8 cellular contexts compared by ENCODE assay signal in genomic region chr10:89700914-89701237, GRCh38. TPM values are rescaled to one million over a fixed set of nuclear protein-coding genes. Genes with fewer than 3 reads are reported as not detected.
DNase-seq lines count a peak whose midpoint lies in the region; ATAC-seq and TF ChIP-seq lines count a peak whose summit lies in the region.

No MANE protein-coding gene starts in this region.

- H3K27ac ChIP-seq in H9 (ENCODE audit: insufficient read length, low read depth, low read length) (peak overlapping the region; percentile 59), hepatocyte (peak overlapping the region; percentile 86), skeletal muscle tissue (ENCODE audit: low read depth, low read length) (peak overlapping the region; percentile 83)

- no peak for DNase-seq in H9
- DNase-seq in activated CD4-positive, alpha-beta memory T cell treated with anti-CD3 and anti-CD28 coated beads, Interleukin-2, amount 10 ng/mL, durations not matched to agents 7 days and 5 days, result no peak
- DNase-seq in hepatocyte (ENCODE audit: low spot score), result no peak
- no peak for DNase-seq in KBM-7

- H3K27me3 ChIP-seq in H9 (ENCODE audit: insufficient read depth, low read length) (no peaks in the 10 kb centered on the region), hepatocyte (no peaks in the 10 kb centered on the region), skeletal muscle tissue (ENCODE audit: control insufficient read depth in 3 of 3, insufficient read depth in 3 of 3, low read length in 3 of 3) (no peaks in the 10 kb centered on the region)

- peak overlapping the region; percentile 61 for H3K4me2 ChIP-seq in H9 (ENCODE audit: insufficient read depth, insufficient read length, low read length)
- peak overlapping the region; percentile 74 for H3K4me2 ChIP-seq in hepatocyte

- no peaks in the 10 kb centered on the region for H3K23me2 ChIP-seq in H9 (ENCODE audit: insufficient read length, low read depth, low read length, poor library complexity, severe bottlenecking)

- H2AK5ac ChIP-seq in H9 (ENCODE audit: insufficient read length, low read length), result no peak overlapping the region

- no peaks in the 10 kb centered on the region for H3K36me3 ChIP-seq in hepatocyte (replicated peaks; ENCODE audit: insufficient read depth, low read depth)
- no peaks in the 10 kb centered on the region for H3K36me3 ChIP-seq in skeletal muscle tissue (ENCODE audit: control insufficient read depth in 3 of 3, insufficient read depth in 3 of 3, low read length in 3 of 3)

- H3K9me2 ChIP-seq in hepatocyte (replicated peaks; ENCODE audit: insufficient read depth), result no peaks in the 10 kb centered on the region

- H3K23ac ChIP-seq in H9 (ENCODE audit: insufficient read length, low read depth, low read length), result no peak overlapping the region

- H3K4me1 ChIP-seq in H9 (ENCODE audit: insufficient read depth, low read length) (no peaks in the 10 kb centered on the region; the same call in 1 of the 2 replicates), hepatocyte (ENCODE audit: insufficient read depth) (no peaks in the 10 kb centered on the region), skeletal muscle tissue (ENCODE audit: control insufficient read depth in 3 of 3, insufficient read depth in 3 of 3, low read length in 3 of 3) (peaks cover 7 to 12% (median 9%) of the 10 kb centered on the region in 3 donors)

- H2BK20ac ChIP-seq in H9 (ENCODE audit: low read depth, low read length, poor library complexity, severe bottlenecking), result no peak overlapping the region

- no peaks in the 10 kb centered on the region for H3K27me3 Mint-ChIP-seq in H9 (ENCODE audit: low read depth)
- H3K27me3 Mint-ChIP-seq in activated CD4-positive, alpha-beta memory T cell treated with anti-CD3 and anti-CD28 coated beads, Interleukin-2, amount 10 ng/mL, durations not matched to agents 7 days and 5 days, result no peaks in the 10 kb centered on the region

- H3K9me3 ChIP-seq in H9 (ENCODE audit: control insufficient read depth, low read depth, low read length) (no peaks in the 10 kb centered on the region), hepatocyte (ENCODE audit: low read depth) (no peaks in the 10 kb centered on the region), skeletal muscle tissue (ENCODE audit: control insufficient read depth in 3 of 3, low read length in 3 of 3) (no peaks in the 10 kb centered on the region)

- POLR2A ChIA-PET in activated CD4-positive, alpha-beta memory T cell treated with anti-CD3 and anti-CD28 coated beads, Interleukin-2, amount 10 ng/mL, durations not matched to agents 7 days and 5 days (lab: Charles Lee), result interaction anchor here (0.8 to 2.1 kb wide), 37 partner anchors 9 to 1829 kb away, joined by 3 to 43 read pairs (median 4); partner anchors contain the start of genes FAS, IFIT1, IFIT5 and LIPA

- H4K8ac ChIP-seq in H9 (replicated peaks; ENCODE audit: insufficient read length, low read depth, low read length), result no peak overlapping the region

- peak overlapping the region; percentile 84 for H3K18ac ChIP-seq in H9 (ENCODE audit: insufficient read length, low read depth, low read length)

- no peak overlapping the region for H3T11ph ChIP-seq in H9 (ENCODE audit: low read length)

- H3K14ac ChIP-seq in H9 (ENCODE audit: insufficient read depth, low read length), result peak overlapping the region; percentile 94

- no peak overlapping the region for H3K56ac ChIP-seq in H9 (ENCODE audit: insufficient read length, low read depth, low read length)

- peak overlapping the region; percentile 99 to 100 (median 99) for H3K27ac Mint-ChIP-seq in H9
- peak overlapping the region; percentile 98 for H3K27ac Mint-ChIP-seq in activated CD4-positive, alpha-beta memory T cell treated with anti-CD3 and anti-CD28 coated beads, Interleukin-2, amount 10 ng/mL, durations not matched to agents 7 days and 5 days

- no peak for TF ChIP-seq CTCF in H9 (conservative IDR thresholded peaks at IDR 0.05)
- TF ChIP-seq CTCF in hepatocyte (IDR thresholded peaks at IDR 0.05; ENCODE audit: poor library complexity), result no peak

- peaks cover 4% of the 10 kb centered on the region for H3K79me1 ChIP-seq in H9 (ENCODE audit: insufficient read depth, low read depth, low read length, poor library complexity, severe bottlenecking)

- H2AFZ ChIP-seq in H9 (ENCODE audit: low read length) (no peak overlapping the region), hepatocyte (peak overlapping the region; percentile 53)

- H3K79me2 ChIP-seq in H9 (ENCODE audit: insufficient read depth, low read length), result peaks cover 32% of the 10 kb centered on the region; the same call in 1 of the 2 replicates
- peaks cover 42% of the 10 kb centered on the region for H3K79me2 ChIP-seq in hepatocyte

- H3K4ac ChIP-seq in H9 (ENCODE audit: low read depth, low read length), result no peak overlapping the region

- peak overlapping the region; percentile 97 to 100 for H3K4me3 Mint-ChIP-seq in H9
- H3K4me3 Mint-ChIP-seq in activated CD4-positive, alpha-beta memory T cell treated with anti-CD3 and anti-CD28 coated beads, Interleukin-2, amount 10 ng/mL, durations not matched to agents 7 days and 5 days, result peak overlapping the region; percentile 99

- peaks cover 38 to 44% of the 10 kb centered on the region in 2 experiments for H3K4me1 Mint-ChIP-seq in H9
- H3K4me1 Mint-ChIP-seq in activated CD4-positive, alpha-beta memory T cell treated with anti-CD3 and anti-CD28 coated beads, Interleukin-2, amount 10 ng/mL, durations not matched to agents 7 days and 5 days, result peaks cover 39% of the 10 kb centered on the region

- H4K20me1 ChIP-seq in H9 (ENCODE audit: control insufficient read depth, insufficient read depth, insufficient read length) (no peaks in the 10 kb centered on the region), hepatocyte (ENCODE audit: insufficient read depth, poor library complexity, severe bottlenecking) (no peaks in the 10 kb centered on the region)

- WGBS in H9 (ENCODE audit: extremely low coverage, insufficient read length, low lambda C conversion rate), result no CpG with 5 or more reads among the region's 7 CpGs
- WGBS in hepatocyte (ENCODE audit: low lambda C conversion rate, missing lambda C conversion rate), result 2% methylated on average over 7 of the region's 7 CpGs

- no peak for TF ChIP-seq POLR2A in GM18505 (IDR thresholded peaks at IDR 0.05; ENCODE audit: borderline replicate concordance, extremely low read depth, insufficient read depth, insufficient read length)

- no peak overlapping the region for H2BK120ac ChIP-seq in H9 (ENCODE audit: low read depth, low read length, poor library complexity, severe bottlenecking)

- in situ Hi-C loops in KBM-7 (cut with MboI; ENCODE audit: low pct_unique_long_range_greater_than_20kb, low sequenced_read_pairs), result no loop called here

- ATAC-seq in HG03139 (IDR thresholded peaks at IDR 0.05; ENCODE audit: unreplicated experiment) (no peak), HG02981 (IDR thresholded peaks at IDR 0.05; ENCODE audit: unreplicated experiment) (no peak), GM18505 (IDR thresholded peaks at IDR 0.05; ENCODE audit: unreplicated experiment) (no peak)

- H3K4me3 ChIP-seq in hepatocyte (peak overlapping the region; percentile 19), skeletal muscle tissue (ENCODE audit: low read length in 3 of 3) (peak overlapping the region; percentile 96 to 97 (median 97))

- H2BK5ac ChIP-seq in H9 (ENCODE audit: insufficient read length, low read length), result no peak overlapping the region

- H4K5ac ChIP-seq in H9 (ENCODE audit: insufficient read length, low read depth, low read length), result no peak overlapping the region

- H3K36me3 Mint-ChIP-seq in H9 (ENCODE audit: insufficient read depth in 1 of 3, low read depth in 3 of 3), result peaks cover 0 to 7% (median 4%) of the 10 kb centered on the region in 3 experiments; a peak in 4 of 7 replicates
- H3K36me3 Mint-ChIP-seq in activated CD4-positive, alpha-beta memory T cell treated with anti-CD3 and anti-CD28 coated beads, Interleukin-2, amount 10 ng/mL, durations not matched to agents 7 days and 5 days (ENCODE audit: low read depth), result peaks cover 26% of the 10 kb centered on the region

- H3K9ac ChIP-seq in H9 (ENCODE audit: extremely low read depth, insufficient read length, low read length) (peak overlapping the region; percentile 92), skeletal muscle tissue (ENCODE audit: low read depth in 1 of 3, low read length in 3 of 3) (peak overlapping the region; percentile 89 to 92 (median 90))

- no peaks in the 10 kb centered on the region; a peak in 1 of 5 replicates for H3K9me3 Mint-ChIP-seq in H9
- H3K9me3 Mint-ChIP-seq in activated CD4-positive, alpha-beta memory T cell treated with anti-CD3 and anti-CD28 coated beads, Interleukin-2, amount 10 ng/mL, durations not matched to agents 7 days and 5 days, result no peaks in the 10 kb centered on the region

- no peak overlapping the region for H2BK15ac ChIP-seq in H9 (ENCODE audit: low read depth, low read length)

- CTCF ChIA-PET in activated CD4-positive, alpha-beta memory T cell treated with anti-CD3 and anti-CD28 coated beads, Interleukin-2, amount 10 ng/mL, durations not matched to agents 7 days and 5 days (lab: Charles Lee), result interaction anchor here (0.8 to 1.6 kb wide), 8 partner anchors 23 to 288 kb away, joined by 3 to 8 read pairs (median 5); no protein-coding TSS in a partner anchor

- no peak overlapping the region for H4K91ac ChIP-seq in H9 (ENCODE audit: insufficient read length, low read depth, low read length)

- no peak overlapping the region for H2BK12ac ChIP-seq in H9 (ENCODE audit: insufficient read length, low read depth, low read length)

RNA-seq across cellular contexts. Expression of gene KIF20B, which starts 0.5 kb away (rescaled TPM):
- total RNA-seq in H9 (2021), result 59.1 and 59.7 TPM in 2 replicates
- total RNA-seq in activated CD4-positive, alpha-beta memory T cell treated with anti-CD3 and anti-CD28 coated beads, Interleukin-2, amount 10 ng/mL, durations not matched to agents 7 days and 5 days, result 10 to 100 TPM; 82.1 to 83.5 TPM
- total RNA-seq in hepatocyte, result 6.5 and 6.9 TPM in 2 replicates
- 4.6 and 5.5 TPM in 2 replicates for polyA plus RNA-seq in hepatocyte
- total RNA-seq in skeletal muscle tissue, result 4.2 TPM

RNA-seq across cellular contexts. Expression of gene PANK1, which starts 55.8 kb away (rescaled TPM):
- total RNA-seq in H9 (2021) (33.2 and 35.7 TPM in 2 replicates), hepatocyte (51.0 and 55.5 TPM in 2 replicates), skeletal muscle tissue (17.7 TPM)
- 1 to 10 TPM; 4.7 to 6.1 TPM for total RNA-seq in activated CD4-positive, alpha-beta memory T cell treated with anti-CD3 and anti-CD28 coated beads, Interleukin-2, amount 10 ng/mL, durations not matched to agents 7 days and 5 days
- 21.6 and 22.2 TPM in 2 replicates for polyA plus RNA-seq in hepatocyte
